Comparison of ENCODE assay signal across 24 cellular contexts in genomic region chr14:91955168-91955567, GRCh38. TPM values are rescaled to one million over a fixed set of nuclear protein-coding genes. Genes with fewer than 3 reads are reported as not detected.
DNase-seq lines count a peak whose midpoint lies in the region; TF ChIP-seq lines count a peak whose summit lies in the region.
"Had no signal": no experiment of that assay in that cellular context is flagged by ENCODE, and none has a peak within 500 bp of the region (broad histone marks: within the 10 kb centered on the region; RNA-seq: fewer than 3 reads in every experiment).

No MANE protein-coding gene starts in this region.

- no peak overlapping the region for H3K4me3 ChIP-seq in Loucy (ENCODE audit: low read length, poor library complexity, severe bottlenecking)
- H3K4me3 ChIP-seq in parathyroid adenoma (ENCODE audit: low read depth, low read length), result no peak overlapping the region
- no peak overlapping the region for H3K4me3 ChIP-seq in PC-9
- H3K4me3 ChIP-seq: BLaER1, GM12878 had no signal

- BruUV-seq in PC-9 (replicated peaks; lab: Mats Ljungman, UMichigan), result no TSS peak

- DNase-seq in activated CD8-positive, alpha-beta memory T cell treated with anti-CD3 and anti-CD28 coated beads for 24 hours, result no peak
- DNase-seq in RPMI8226, result no peak
- DNase-seq in PC-9, result no peak
- DNase-seq: 8988T; ACHN; BE2C; C1 segment of cervical spinal cord; CD4-positive, alpha-beta memory T cell; CD4-positive, CD25-positive, alpha-beta regulatory T cell; CD8-positive, alpha-beta memory T cell; COR-L47; DMS 273 treated with DMSO at 0.1 percent for 48 hours; DMS153; DMS53; DMS79; DND-41; EL; GDM1 had no signal

- H3K36me3 Mint-ChIP-seq in nephron (ENCODE audit: low read depth), result no peaks in the 10 kb centered on the region
- H3K36me3 Mint-ChIP-seq: CD14-positive monocyte; CD4-positive, alpha-beta memory T cell; CD4-positive, CD25-positive, alpha-beta regulatory T cell had no signal

- H3K9me2 ChIP-seq in Loucy (replicated peaks; ENCODE audit: low read depth, low read length), result no peaks in the 10 kb centered on the region
- H3K9me2 ChIP-seq in PC-9 (ENCODE audit: insufficient read depth), result no peaks in the 10 kb centered on the region

- H3K36me3 ChIP-seq in Loucy (ENCODE audit: insufficient read depth, low read length), result no peaks in the 10 kb centered on the region
- H3K36me3 ChIP-seq in parathyroid adenoma (ENCODE audit: control insufficient read depth, insufficient read depth, low read length), result no peaks in the 10 kb centered on the region
- no peaks in the 10 kb centered on the region for H3K36me3 ChIP-seq in PC-9 (ENCODE audit: low read depth)
- H3K36me3 ChIP-seq: BE2C, BLaER1 had no signal

- H3K4me1 ChIP-seq in Loucy (ENCODE audit: insufficient read depth, low read length, poor library complexity, severe bottlenecking) (no peaks in the 10 kb centered on the region), parathyroid adenoma (no peaks in the 10 kb centered on the region), PC-9 (replicated peaks; ENCODE audit: insufficient read depth) (no peaks in the 10 kb centered on the region)
- H3K4me1 ChIP-seq: BE2C, BLaER1 had no signal

- H4K20me1 ChIP-seq in Loucy (ENCODE audit: insufficient read depth, low read length, poor library complexity, severe bottlenecking) (no peaks in the 10 kb centered on the region), PC-9 (ENCODE audit: insufficient read depth) (no peaks in the 10 kb centered on the region)
- H4K20me1 ChIP-seq: BLaER1 had no signal

- H3K27ac ChIP-seq in parathyroid adenoma (no peak overlapping the region), PC-9 (no peak overlapping the region)
- H3K27ac ChIP-seq: BLaER1 had no signal

- TF ChIP-seq CTCF in Loucy (conservative IDR thresholded peaks at IDR 0.05; ENCODE audit: low read length) (no peak), nephron (IDR thresholded peaks at IDR 0.05; ENCODE audit: unreplicated experiment in 3 of 3) (no peak), parathyroid adenoma (IDR thresholded peaks at IDR 0.05) (no peak), PC-9 (conservative IDR thresholded peaks at IDR 0.05) (no peak)

- H3K9ac ChIP-seq in Loucy (ENCODE audit: low read depth, low read length, poor library complexity, severe bottlenecking) (no peak overlapping the region), parathyroid adenoma (no peak overlapping the region)
- H3K9ac ChIP-seq: BLaER1 had no signal

- H3K27ac Mint-ChIP-seq in nephron, result peak overlapping the region in 2 of 3 experiments; percentile 42 to 85
- H3K27ac Mint-ChIP-seq: CD14-positive monocyte; CD4-positive, alpha-beta memory T cell; CD4-positive, CD25-positive, alpha-beta regulatory T cell; CD8-positive, alpha-beta memory T cell had no signal

- no peak overlapping the region for H3K4me3 Mint-ChIP-seq in nephron
- H3K4me3 Mint-ChIP-seq: CD14-positive monocyte; CD4-positive, alpha-beta memory T cell; CD4-positive, CD25-positive, alpha-beta regulatory T cell; CD8-positive, alpha-beta memory T cell had no signal

- H3F3A ChIP-seq in Loucy (ENCODE audit: low read depth) (no peaks in the 10 kb centered on the region), PC-9 (ENCODE audit: insufficient read depth, low read depth) (no peaks in the 10 kb centered on the region)

- no peaks in the 10 kb centered on the region for H3K9me3 Mint-ChIP-seq in nephron
- H3K9me3 Mint-ChIP-seq: CD4-positive, alpha-beta memory T cell; CD4-positive, CD25-positive, alpha-beta regulatory T cell; CD8-positive, alpha-beta memory T cell had no signal

- CTCF ChIA-PET in PC-9 (lab: Charles Lee), result no interaction called here

- no peaks in the 10 kb centered on the region for H3K27me3 ChIP-seq in Loucy (ENCODE audit: insufficient read depth, low read length, poor library complexity, severe bottlenecking)
- H3K27me3 ChIP-seq in parathyroid adenoma (ENCODE audit: control insufficient read depth, insufficient read depth, low read length), result no peaks in the 10 kb centered on the region
- H3K27me3 ChIP-seq in PC-9 (ENCODE audit: insufficient read depth, low read depth), result no peaks in the 10 kb centered on the region
- H3K27me3 ChIP-seq: BLaER1 had no signal

- H3K79me2 ChIP-seq in Loucy (ENCODE audit: insufficient read depth, low read length), result no peaks in the 10 kb centered on the region
- no peaks in the 10 kb centered on the region for H3K79me2 ChIP-seq in parathyroid adenoma
- H3K79me2 ChIP-seq in PC-9 (ENCODE audit: low read depth), result no peaks in the 10 kb centered on the region

- H3K4me2 ChIP-seq in Loucy (ENCODE audit: low read depth, low read length, poor library complexity, severe bottlenecking), result no peak overlapping the region
- H3K4me2 ChIP-seq in parathyroid adenoma (ENCODE audit: low read length), result no peak overlapping the region
- H3K4me2 ChIP-seq in PC-9, result no peak overlapping the region
- H3K4me2 ChIP-seq: BLaER1 had no signal

- H3K27me3 Mint-ChIP-seq in nephron (ENCODE audit: low read depth), result peaks cover 8% of the 10 kb centered on the region

- intact Hi-C loops in PC-9 (cut with micrococcal nuclease; ENCODE audit: unreplicated experiment), result no loop called here

- no peaks in the 10 kb centered on the region for H3K9me3 ChIP-seq in Loucy (ENCODE audit: insufficient read depth, low read depth, low read length)
- H3K9me3 ChIP-seq in parathyroid adenoma (ENCODE audit: control insufficient read depth, low read length), result no peaks in the 10 kb centered on the region
- no peaks in the 10 kb centered on the region for H3K9me3 ChIP-seq in PC-9 (ENCODE audit: insufficient read depth, low read depth)
- H3K9me3 ChIP-seq: BE2C, BLaER1 had no signal

- POLR2A ChIA-PET in PC-9 (lab: Charles Lee; ENCODE audit: unreplicated experiment), result no interaction called here

- peak overlapping the region; percentile 21; the same call in 1 of the 2 replicates for H2AFZ ChIP-seq in Loucy (ENCODE audit: low read length)
- peak overlapping the region; percentile 34 for H2AFZ ChIP-seq in parathyroid adenoma
- no peak overlapping the region for H2AFZ ChIP-seq in PC-9

- H3K4me1 Mint-ChIP-seq in nephron, result peaks cover 29% of the 10 kb centered on the region
- H3K4me1 Mint-ChIP-seq: CD14-positive monocyte; CD4-positive, alpha-beta memory T cell; CD4-positive, CD25-positive, alpha-beta regulatory T cell; CD8-positive, alpha-beta memory T cell had no signal

RNA-seq across cellular contexts. Expression of gene FBLN5, which starts 7.7 kb away (rescaled TPM):
- not detected in 2 replicates for total RNA-seq in PC-9 (2021)
